Comparison of ENCODE assay signal across 14 cellular contexts in genomic region chr3:88882121-88882520, GRCh38.
DNase-seq lines count a peak whose midpoint lies in the region; ATAC-seq and TF ChIP-seq lines count a peak whose summit lies in the region.
"Had no signal": no experiment of that assay in that cellular context is flagged by ENCODE, and none has a peak within 500 bp of the region (broad histone marks: within the 10 kb centered on the region; RNA-seq: fewer than 3 reads in every experiment).

No MANE protein-coding gene starts in this region.

- H3K4me3 ChIP-seq in ascending aorta, result no peak overlapping the region
- H3K4me3 ChIP-seq: hepatocyte, sigmoid colon had no signal

- H3K4me1 ChIP-seq in ascending aorta, result no peaks in the 10 kb centered on the region
- H3K4me1 ChIP-seq: sigmoid colon had no signal

- TF ChIP-seq CTCF in ascending aorta (IDR thresholded peaks at IDR 0.05), result no peak

- H3K9me3 ChIP-seq in ascending aorta, result no peaks in the 10 kb centered on the region
- H3K9me3 ChIP-seq: sigmoid colon had no signal

- ATAC-seq in GM19025 (IDR thresholded peaks at IDR 0.05; ENCODE audit: low read depth, unreplicated experiment) (peak; percentile 88), HG02588 (IDR thresholded peaks at IDR 0.05; ENCODE audit: unreplicated experiment) (peak; percentile 89), HG03139 (IDR thresholded peaks at IDR 0.05; ENCODE audit: unreplicated experiment) (peak; percentile 91), left cardiac atrium (no peak)

- intact Hi-C loops in left cardiac atrium (cut with DNase I), result no loop called here
- intact Hi-C loops in ascending aorta (cut with DNase I), result no loop called here

- DNase-seq in glomerular visceral epithelial cell (ENCODE audit: extremely low spot score) (peak; percentile 47), HT-29 (ENCODE audit: low spot score) (no peak), left cardiac atrium (no peak), ascending aorta (ENCODE audit: low spot score in 2 of 2) (no peak)
- DNase-seq in effector CD4-positive, alpha-beta T cell, result no peak
- DNase-seq: AML-193, DMS79, sigmoid colon had no signal

- no peaks in the 10 kb centered on the region for H3K36me3 ChIP-seq in ascending aorta
- H3K36me3 ChIP-seq: sigmoid colon had no signal

- no peak overlapping the region for H3K27ac ChIP-seq in ascending aorta
- H3K27ac ChIP-seq: epithelial cell of prostate, hepatocyte, sigmoid colon, VCaP had no signal

- H3K27me3 ChIP-seq in ascending aorta, result no peaks in the 10 kb centered on the region
- H3K27me3 ChIP-seq: hepatocyte, sigmoid colon had no signal

Comparison
In these comparisons a context has a peak if more than half of its experiments do, and no peak if none do; other contexts are left out.
1. ATAC-seq: peak in GM19025 (single experiment), HG02588 (single experiment) and HG03139 (single experiment); none in left cardiac atrium (0 of 2).